ENCODE assay signal across 19 cellular contexts in genomic region chr3:78732893-78733292, GRCh38.
DNase-seq lines count a peak whose midpoint lies in the region; ATAC-seq, FAIRE-seq and TF ChIP-seq lines count a peak whose summit lies in the region.
"Had no signal": no experiment of that assay in that cellular context is flagged by ENCODE, and none has a peak within 500 bp of the region (broad histone marks: within the 10 kb centered on the region; RNA-seq: fewer than 3 reads in every experiment).

No MANE protein-coding gene starts in this region.

- no peak for TF ChIP-seq EP300 in HepG2 (IDR thresholded peaks at IDR 0.05; ENCODE audit: low read depth in 2 of 2, low read length in 2 of 2)
- no peak for TF ChIP-seq EP300 in HepG2 (CRISPR knock-in tag; IDR thresholded peaks at IDR 0.05; ENCODE audit: borderline replicate concordance)

- no peak overlapping the region for H3K4me3 Mint-ChIP-seq in endodermal cell
- H3K4me3 Mint-ChIP-seq: B cell; CD4-positive, alpha-beta T cell had no signal

- POLR2A ChIA-PET in HepG2 (lab: Yijun Ruan, JAX) = no interaction called here

- peaks cover 2% of the 10 kb centered on the region for H3K79me2 ChIP-seq in HepG2 (ENCODE audit: insufficient read depth, low read length)

- TF ChIP-seq CTCF in HepG2 (CRISPR knock-in tag; IDR thresholded peaks at IDR 0.05) (no peak), right lobe of liver (IDR thresholded peaks at IDR 0.05) (no peak), endodermal cell (conservative IDR thresholded peaks at IDR 0.05) (no peak)

- H3K4me3 ChIP-seq in HepG2 (replicated peaks in 1 of 3; ENCODE audit: insufficient read depth in 1 of 3, low read depth in 2 of 3, low read length in 3 of 3) = no peak overlapping the region
- no peak overlapping the region for H3K4me3 ChIP-seq in right lobe of liver
- no peak overlapping the region for H3K4me3 ChIP-seq in endodermal cell (ENCODE audit: low read length)
- H3K4me3 ChIP-seq: GM12878 had no signal

- H2AFZ ChIP-seq in HepG2 (ENCODE audit: low read length) = no peak overlapping the region

- 97% methylated on average over 1 of the region's 1 CpG for WGBS in HepG2 (ENCODE audit: low lambda C conversion rate)
- 67% methylated on average over 1 of the region's 1 CpG for WGBS in right lobe of liver (ENCODE audit: insufficient coverage, low coverage, low lambda C conversion rate, missing lambda C conversion rate)
- WGBS in endodermal cell (ENCODE audit: insufficient coverage in 1 of 2, insufficient read length in 1 of 2), 2 experiments = 81% methylated on average over 1 of the region's 1 CpG; no CpG with 5 or more reads in 1 of the 2 experiments

- TF ChIP-seq POLR2A in HepG2 (IDR thresholded peaks at IDR 0.05; ENCODE audit: insufficient read depth in 1 of 2, low read depth in 2 of 2, low read length in 2 of 2) (no peak), right lobe of liver (IDR thresholded peaks at IDR 0.05) (no peak)

- intact Hi-C loops in HepG2 (cut with micrococcal nuclease; ENCODE audit: unreplicated experiment) (loop anchor here (10.0 kb wide), 1 partner anchor 262 kb away; no protein-coding TSS in a partner anchor), right lobe of liver (cut with DNase I) (no loop called here)

- in situ Hi-C loops in HepG2 (cut with HindIII; ENCODE audit: extremely low pct_ligation_motif_present, low pct_unique_long_range_greater_than_20kb) = no loop called here

- CTCF ChIA-PET in HepG2 (lab: Yijun Ruan, JAX; ENCODE audit: low intra/inter-chr PET ratio, low total read pairs) = no interaction called here

- no TSS peak for BruUV-seq in HepG2 (replicated peaks; lab: Mats Ljungman, UMichigan)

- H3K36me3 Mint-ChIP-seq in endodermal cell (ENCODE audit: low read depth) = no peaks in the 10 kb centered on the region

- no peaks in the 10 kb centered on the region for H3K27me3 Mint-ChIP-seq in endodermal cell (ENCODE audit: insufficient read depth)
- H3K27me3 Mint-ChIP-seq: B cell; CD4-positive, alpha-beta T cell had no signal

- no peak overlapping the region for H3K27ac Mint-ChIP-seq in endodermal cell
- H3K27ac Mint-ChIP-seq: B cell; CD4-positive, alpha-beta T cell had no signal

- DNase-seq in HepG2 (ENCODE audit: low spot score) (no peak), right lobe of liver (no peak), NCI-H82 treated with DMSO at 0.1 percent for 48 hours (lab: John Stamatoyannopoulos, UW; ENCODE audit: unreplicated experiment) (peak; percentile 83), endodermal cell (no peak), SW480 (ENCODE audit: low spot score) (no peak), HTR-8/SVneo (ENCODE audit: insufficient read length, low spot score) (no peak), AG20443 (ENCODE audit: low spot score) (no peak)
- DNase-seq: 8988T; ACHN; C1 segment of cervical spinal cord; CD4-positive, alpha-beta T cell; DMS79 had no signal

- no peak for FAIRE-seq in HepG2 (lab: Jason Lieb, UNC)
- no peak for FAIRE-seq in HTR-8/SVneo (lab: Jason Lieb, UNC)
- FAIRE-seq: GM12878, GM18507, GM19239 had no signal

- H3K9me3 Mint-ChIP-seq in endodermal cell = no peaks in the 10 kb centered on the region

- H3K4me1 ChIP-seq in HepG2 (ENCODE audit: insufficient read depth, low read length) (peaks cover 9% of the 10 kb centered on the region; the same call in 1 of the 2 replicates), right lobe of liver (no peaks in the 10 kb centered on the region), endodermal cell (ENCODE audit: control insufficient read depth, insufficient read depth, low read length) (no peaks in the 10 kb centered on the region)

- H3K36me3 ChIP-seq in HepG2 (replicated peaks in 1 of 2; ENCODE audit: control insufficient read depth in 1 of 2, insufficient read depth in 2 of 2, low read length in 2 of 2) = peaks cover 0 to under 1% of the 10 kb centered on the region in 2 experiments; a peak in 1 of 5 replicates
- H3K36me3 ChIP-seq in right lobe of liver = no peaks in the 10 kb centered on the region
- H3K36me3 ChIP-seq in endodermal cell (ENCODE audit: control insufficient read depth, insufficient read depth, low read length) = no peaks in the 10 kb centered on the region

- ATAC-seq in HepG2 (no peak), right lobe of liver (no peak), GM21737 (IDR thresholded peaks at IDR 0.05; ENCODE audit: unreplicated experiment) (no peak)
- ATAC-seq: GM12878, HCT116 had no signal

- no peaks in the 10 kb centered on the region for H3K27me3 ChIP-seq in HepG2 (ENCODE audit: control insufficient read depth in 1 of 2, insufficient read depth in 2 of 2, low read length in 2 of 2)
- no peaks in the 10 kb centered on the region for H3K27me3 ChIP-seq in right lobe of liver
- H3K27me3 ChIP-seq in endodermal cell (ENCODE audit: control insufficient read depth, insufficient read depth, low read length, poor library complexity, severe bottlenecking) = no peaks in the 10 kb centered on the region

- H3K9ac ChIP-seq in HepG2 (ENCODE audit: insufficient read depth, low read depth, low read length) (no peak overlapping the region), endodermal cell (ENCODE audit: extremely low read depth, low read length, poor library complexity, severe bottlenecking) (no peak overlapping the region)

- H3K4me2 ChIP-seq in HepG2 (ENCODE audit: low read depth, low read length) = no peak overlapping the region

- H3K9me3 ChIP-seq in HepG2 (ENCODE audit: low read length) = no peaks in the 10 kb centered on the region
- no peaks in the 10 kb centered on the region for H3K9me3 ChIP-seq in right lobe of liver
- no peaks in the 10 kb centered on the region for H3K9me3 ChIP-seq in endodermal cell (ENCODE audit: control insufficient read depth, low read length)

- no peaks in the 10 kb centered on the region for H4K20me1 ChIP-seq in HepG2 (ENCODE audit: insufficient read depth, low read length)

- TF ChIP-seq RAD21 in HepG2 (CRISPR knock-in tag; IDR thresholded peaks at IDR 0.05) = no peak

- peaks cover 17% of the 10 kb centered on the region for H3K4me1 Mint-ChIP-seq in endodermal cell
- H3K4me1 Mint-ChIP-seq: B cell had no signal

- H3K27ac ChIP-seq in HepG2 (ENCODE audit: extremely low read length, insufficient read depth, low read length) = no peak overlapping the region
- H3K27ac ChIP-seq in right lobe of liver = no peak overlapping the region
- peak overlapping the region; percentile 16 for H3K27ac ChIP-seq in endodermal cell (ENCODE audit: low read depth, low read length)
- H3K27ac ChIP-seq: HL-60 had no signal

TF ChIP-seq in HepG2, 621 proteins besides CTCF, POLR2A, EP300 and RAD21:
- peak; percentile 74 to 84 for TF ChIP-seq MAFK (conservative IDR thresholded peaks at IDR 0.05 in 1 of 2, IDR thresholded peaks at IDR 0.05 in 1 of 2; ENCODE audit: low read length in 2 of 2)
- no peak for TF ChIP-seq YEATS4 (CRISPR knock-in tag; IDR thresholded peaks at IDR 0.05; ENCODE audit: borderline replicate concordance)
- no peak for TF ChIP-seq HDAC6 (IDR thresholded peaks at IDR 0.05; ENCODE audit: low read depth, low read length)
- TF ChIP-seq SSRP1 (CRISPR knock-in tag; IDR thresholded peaks at IDR 0.05) = no peak
- no peak for TF ChIP-seq ATF6 (CRISPR knock-in tag; conservative IDR thresholded peaks at IDR 0.05)
- TF ChIP-seq PRDM15 (CRISPR knock-in tag; IDR thresholded peaks at IDR 0.05) = no peak
- no peak for TF ChIP-seq FOXA1 (IDR thresholded peaks at IDR 0.05)
- TF ChIP-seq FOXA1 (CRISPR knock-in tag; IDR thresholded peaks at IDR 0.05) = no peak
- TF ChIP-seq NR2F1 (CRISPR knock-in tag; IDR thresholded peaks at IDR 0.05) = no peak
- no peak for TF ChIP-seq YEATS2 (CRISPR knock-in tag; IDR thresholded peaks at IDR 0.05; ENCODE audit: borderline replicate concordance)
- peak; percentile 68 for TF ChIP-seq MAFF (IDR thresholded peaks at IDR 0.05; ENCODE audit: low read depth, low read length)
- TF ChIP-seq AGO2 (optimal IDR thresholded peaks at IDR 0.05; ENCODE audit: low read depth, low read length) = no peak
